Comparison of ENCODE assay signal across 10 cellular contexts in genomic region chrX:143664302-143664701, GRCh38. TPM values are rescaled to one million over a fixed set of nuclear protein-coding genes. Genes with fewer than 3 reads are reported as not detected.
DNase-seq lines count a peak whose midpoint lies in the region; TF ChIP-seq lines count a peak whose summit lies in the region.
"Had no signal": no experiment of that assay in that cellular context is flagged by ENCODE, and none has a peak within 500 bp of the region (broad histone marks: within the 10 kb centered on the region; RNA-seq: fewer than 3 reads in every experiment).

No MANE protein-coding gene starts in this region.

- no peak overlapping the region for H3K4me3 ChIP-seq in dorsolateral prefrontal cortex
- H3K4me3 ChIP-seq in smooth muscle cell = no peak overlapping the region
- H3K4me3 ChIP-seq: BLaER1 treated with 17β-estradiol and CSF1 and Interleukin-3, amounts not matched to agents 10 nM and 100 nM had no signal

- no peaks in the 10 kb centered on the region for H4K20me1 ChIP-seq in smooth muscle cell (ENCODE audit: low read depth)
- H4K20me1 ChIP-seq: BLaER1 treated with 17β-estradiol and CSF1 and Interleukin-3, amounts not matched to agents 10 nM and 100 nM had no signal

- H3K9ac ChIP-seq in smooth muscle cell (ENCODE audit: low read depth) = no peak overlapping the region
- H3K9ac ChIP-seq: BLaER1 treated with 17β-estradiol and CSF1 and Interleukin-3, amounts not matched to agents 10 nM and 100 nM had no signal

- no peaks in the 10 kb centered on the region for H3K36me3 ChIP-seq in smooth muscle cell (ENCODE audit: low read depth)
- H3K36me3 ChIP-seq: BLaER1 treated with 17β-estradiol and CSF1 and Interleukin-3, amounts not matched to agents 10 nM and 100 nM had no signal

- no peak overlapping the region for H2AFZ ChIP-seq in smooth muscle cell (ENCODE audit: low read depth)

- TF ChIP-seq CTCF in dorsolateral prefrontal cortex (IDR thresholded peaks at IDR 0.05 in 54 of 56, conservative IDR thresholded peaks at IDR 0.05 in 2 of 56; ENCODE audit: low read depth in 1 of 56, partially characterized antibody in 56 of 56) (peak in 55 of 56 donors; percentile 31 to 77 (median 62)), smooth muscle cell (IDR thresholded peaks at IDR 0.05; ENCODE audit: borderline replicate concordance, insufficient read depth, poor library complexity, severe bottlenecking) (peak; percentile 51)

- H3K9me3 ChIP-seq in smooth muscle cell (replicated peaks; ENCODE audit: low read depth) = no peaks in the 10 kb centered on the region
- H3K9me3 ChIP-seq: BLaER1 treated with 17β-estradiol and CSF1 and Interleukin-3, amounts not matched to agents 10 nM and 100 nM had no signal

- H3K27ac ChIP-seq in dorsolateral prefrontal cortex = no peak overlapping the region
- no peak overlapping the region for H3K27ac ChIP-seq in smooth muscle cell (ENCODE audit: low read depth)
- H3K27ac ChIP-seq: BLaER1 treated with 17β-estradiol and CSF1 and Interleukin-3, amounts not matched to agents 10 nM and 100 nM had no signal

- WGBS in smooth muscle cell (ENCODE audit: low lambda C conversion rate) = 35% methylated on average over 5 of the region's 5 CpGs

- DNase-seq in NCI-H2227 (lab: John Stamatoyannopoulos, UW; ENCODE audit: unreplicated experiment) (peak; percentile 2), NCI-H2227 treated with DMSO at 0.1 percent for 48 hours (lab: John Stamatoyannopoulos, UW) (no peak), NAMALWA (ENCODE audit: low spot score) (peak; percentile 34), dorsolateral prefrontal cortex (peak in 1 of 10 donors; percentile 3), smooth muscle cell (lab: John Stamatoyannopoulos, UW; ENCODE audit: unreplicated experiment) (no peak), posterior vena cava (ENCODE audit: low spot score) (no peak), HCEC 1CT (no peak), T1000 (lab: John Stamatoyannopoulos, UW) (no peak)
- DNase-seq: stimulated activated naive CD8-positive, alpha-beta T cell treated with anti-CD3 and anti-CD28 coated beads, Interleukin-15, amount 100 ng/mL, for 72 hours had no signal

- no peaks in the 10 kb centered on the region for H3K79me2 ChIP-seq in smooth muscle cell (ENCODE audit: low read depth)

- H3K4me1 ChIP-seq in smooth muscle cell (ENCODE audit: low read depth) = no peaks in the 10 kb centered on the region
- H3K4me1 ChIP-seq: BLaER1 treated with 17β-estradiol and CSF1 and Interleukin-3, amounts not matched to agents 10 nM and 100 nM had no signal

- H3K27me3 ChIP-seq in dorsolateral prefrontal cortex (peaks cover 0 to 38% (median 4%) of the 10 kb centered on the region in 45 donors), smooth muscle cell (ENCODE audit: low read depth) (no peaks in the 10 kb centered on the region)

- intact Hi-C loops in dorsolateral prefrontal cortex (cut with DNase I) (loop anchor here in 1 of 2 donors (10.0 kb wide), 1 partner anchor 1520 kb away; no protein-coding TSS in a partner anchor), posterior vena cava (cut with DNase I) (no loop called here)

- no peaks in the 10 kb centered on the region for H3F3A ChIP-seq in smooth muscle cell (ENCODE audit: low read depth)

- H3K4me2 ChIP-seq in smooth muscle cell = no peak overlapping the region
- H3K4me2 ChIP-seq: BLaER1 treated with 17β-estradiol and CSF1 and Interleukin-3, amounts not matched to agents 10 nM and 100 nM had no signal

RNA-seq across cellular contexts. Expression of gene SLITRK4, which starts 28.4 kb away (rescaled TPM):
- 10 to 100 TPM; 10.1 to 65.4 (median 40.5) TPM for total RNA-seq in dorsolateral prefrontal cortex
- total RNA-seq in smooth muscle cell = 25.1 and 25.3 TPM in 2 replicates
- 11.9 and 16.0 TPM in 2 replicates for polyA plus RNA-seq in smooth muscle cell
- total RNA-seq in posterior vena cava = 10 to 100 TPM in 1 of 2 donors, 1 to 10 TPM in 1; 4.2 to 13.2 TPM

RNA-seq across cellular contexts. Expression of gene SPANXN2, which starts 56.2 kb away (rescaled TPM):
- total RNA-seq in dorsolateral prefrontal cortex (not detected), smooth muscle cell (not detected in 2 replicates), posterior vena cava (not detected)
- not detected in 2 replicates for polyA plus RNA-seq in smooth muscle cell

Comparison
In these comparisons a context has a peak if more than half of its experiments do, and no peak if none do; other contexts are left out.
1. DNase-seq: peak in NCI-H2227 (single experiment) and NAMALWA (single experiment); none in NCI-H2227 treated with DMSO at 0.1 percent for 48 hours (single experiment), smooth muscle cell (single experiment), posterior vena cava (single experiment), HCEC 1CT (single experiment) and T1000 (single experiment).